15 cellular contexts compared by ENCODE assay signal in genomic region chr16:17166095-17166494, GRCh38.
DNase-seq lines count a peak whose midpoint lies in the region; ATAC-seq, FAIRE-seq and TF ChIP-seq lines count a peak whose summit lies in the region.
"Had no signal": no experiment of that assay in that cellular context is flagged by ENCODE, and none has a peak within 500 bp of the region (broad histone marks: within the 10 kb centered on the region; RNA-seq: fewer than 3 reads in every experiment).

No MANE protein-coding gene starts in this region.

- intact Hi-C loops in sigmoid colon (cut with DNase I) = no loop called here

- no peak for DNase-seq in A549 (ENCODE audit: low read depth in 1 of 2, low spot score in 1 of 2)
- peak; percentile 5 for DNase-seq in GM23248
- peak; percentile 31 for DNase-seq in WTC11 (ENCODE audit: low spot score)
- DNase-seq in fibroblast of the aortic adventitia (ENCODE audit: low read depth) = peak; percentile 23
- no peak for DNase-seq in Peyer's patch
- DNase-seq in SW 1271 (lab: John Stamatoyannopoulos, UW) = no peak
- no peak for DNase-seq in sigmoid colon
- DNase-seq: Calu3; CD4-positive, alpha-beta T cell; GDM1; NCI-H1436 treated with DMSO at 0.1 percent for 48 hours; NCI-H2081; NCI-H510A treated with DMSO at 0.1 percent for 48 hours; RPMI8226 had no signal

- 6% methylated on average over 3 of the region's 4 CpGs for WGBS in A549 (ENCODE audit: missing lambda C conversion rate)
- 85 to 88% methylated on average over 4 of the region's 4 CpGs for WGBS in GM23248 (ENCODE audit: low coverage in 1 of 2, low lambda C conversion rate in 2 of 2, missing lambda C conversion rate in 2 of 2), 2 experiments
- 95 to 96% methylated on average over 4 of the region's 4 CpGs for WGBS in sigmoid colon, 2 donors

- no peak overlapping the region for H3K9ac ChIP-seq in GM23248

- no peaks in the 10 kb centered on the region for H3K4me1 ChIP-seq in A549
- no peaks in the 10 kb centered on the region for H3K4me1 ChIP-seq in GM23248 (ENCODE audit: insufficient read depth)
- H3K4me1 ChIP-seq in Peyer's patch = no peaks in the 10 kb centered on the region
- peaks cover 0 to under 1% (median under 1%) of the 10 kb centered on the region in 4 donors for H3K4me1 ChIP-seq in sigmoid colon

- peaks cover 10% of the 10 kb centered on the region for H3K4me1 Mint-ChIP-seq in WTC11

- no peaks in the 10 kb centered on the region for H3K79me2 ChIP-seq in GM23248 (ENCODE audit: insufficient read depth)

- no peaks in the 10 kb centered on the region for H3K9me3 ChIP-seq in A549
- H3K9me3 ChIP-seq in GM23248 (ENCODE audit: low read depth) = no peaks in the 10 kb centered on the region
- H3K9me3 ChIP-seq in Peyer's patch = no peaks in the 10 kb centered on the region
- no peaks in the 10 kb centered on the region for H3K9me3 ChIP-seq in sigmoid colon

- CTCF ChIA-PET in A549 (lab: Yijun Ruan, JAX) = no interaction called here
- CTCF ChIA-PET in WTC11 (lab: Charles Lee) = interaction anchor here (1.6 kb wide), 1 partner anchor 12 kb away, joined by 3 read pairs; no protein-coding TSS in a partner anchor

- POLR2A ChIA-PET in A549 (lab: Yijun Ruan, JAX) = no interaction called here
- POLR2A ChIA-PET in WTC11 (lab: Charles Lee) = no interaction called here

- FAIRE-seq in A549 (lab: Jason Lieb, UNC) = no peak

- ATAC-seq in A549 (no peak), WTC11 (peak; percentile 32; the same call in 1 of the 2 replicates), HG03045 (IDR thresholded peaks at IDR 0.05; ENCODE audit: unreplicated experiment) (no peak)

- H3K27ac ChIP-seq in A549 = no peak overlapping the region
- H3K27ac ChIP-seq in GM23248 = no peak overlapping the region
- H3K27ac ChIP-seq in Peyer's patch = no peak overlapping the region
- H3K27ac ChIP-seq in sigmoid colon = no peak overlapping the region

- no peak overlapping the region for H2AFZ ChIP-seq in GM23248

- peaks cover 10% of the 10 kb centered on the region; the same call in 1 of the 2 replicates for H3F3A ChIP-seq in GM23248 (ENCODE audit: insufficient read depth)

- no peaks in the 10 kb centered on the region for H3K9me2 ChIP-seq in GM23248 (ENCODE audit: insufficient read depth)

- in situ Hi-C loops in GM23248 (cut with MboI) = loop anchor here (25.0 kb wide), 1 partner anchor 96 kb away; no protein-coding TSS in a partner anchor

- peaks cover 4% of the 10 kb centered on the region; the same call in 1 of the 2 replicates for H3K36me3 Mint-ChIP-seq in WTC11

- no peaks in the 10 kb centered on the region for H3K27me3 Mint-ChIP-seq in WTC11 (ENCODE audit: low read depth)
- H3K27me3 Mint-ChIP-seq: CD4-positive, alpha-beta T cell had no signal

- H3K9me3 Mint-ChIP-seq in WTC11 = peaks cover 4% of the 10 kb centered on the region
- H3K9me3 Mint-ChIP-seq: CD4-positive, alpha-beta T cell had no signal

- H3K27me3 ChIP-seq in GM23248 (replicated peaks; ENCODE audit: insufficient read depth) = no peaks in the 10 kb centered on the region
- H3K27me3 ChIP-seq in Peyer's patch = no peaks in the 10 kb centered on the region
- H3K27me3 ChIP-seq in sigmoid colon = no peaks in the 10 kb centered on the region

- H4K20me1 ChIP-seq in GM23248 (ENCODE audit: insufficient read depth) = no peaks in the 10 kb centered on the region

- H3K4me3 Mint-ChIP-seq in WTC11 = no peak overlapping the region
- H3K4me3 Mint-ChIP-seq: CD4-positive, alpha-beta T cell had no signal

- H3K4me3 ChIP-seq in A549 (no peak overlapping the region), GM23248 (no peak overlapping the region), fibroblast of the aortic adventitia (ENCODE audit: low read depth, low read length) (no peak overlapping the region), Peyer's patch (no peak overlapping the region), sigmoid colon (no peak overlapping the region)

- TF ChIP-seq POLR2A in A549 (IDR thresholded peaks at IDR 0.05; ENCODE audit: low read length) (no peak), Peyer's patch (IDR thresholded peaks at IDR 0.05) (no peak), sigmoid colon (IDR thresholded peaks at IDR 0.05) (no peak)

- no peak for TF ChIP-seq RAD21 in A549 (conservative IDR thresholded peaks at IDR 0.05 in 1 of 2, IDR thresholded peaks at IDR 0.05 in 1 of 2)

- TF ChIP-seq EP300 in A549 (IDR thresholded peaks at IDR 0.05) (no peak), sigmoid colon (IDR thresholded peaks at IDR 0.05) (no peak)

- no peak overlapping the region for H3K4me2 ChIP-seq in A549
- no peak overlapping the region for H3K4me2 ChIP-seq in GM23248 (ENCODE audit: unreplicated experiment)

- no peak for TF ChIP-seq CTCF in A549 (IDR thresholded peaks at IDR 0.05)
- TF ChIP-seq CTCF in WTC11 (IDR thresholded peaks at IDR 0.05) = no peak
- TF ChIP-seq CTCF in fibroblast of the aortic adventitia (IDR thresholded peaks at IDR 0.05; ENCODE audit: insufficient read depth, low read length) = no peak
- no peak for TF ChIP-seq CTCF in Peyer's patch (IDR thresholded peaks at IDR 0.05)
- TF ChIP-seq CTCF in sigmoid colon (IDR thresholded peaks at IDR 0.05) = no peak

- H3K27ac Mint-ChIP-seq in WTC11 = no peak overlapping the region
- H3K27ac Mint-ChIP-seq: CD4-positive, alpha-beta T cell had no signal

- H3K36me3 ChIP-seq in GM23248 (ENCODE audit: low read depth) = no peaks in the 10 kb centered on the region
- no peaks in the 10 kb centered on the region for H3K36me3 ChIP-seq in Peyer's patch
- H3K36me3 ChIP-seq in sigmoid colon = peaks cover 0 to 9% (median 3%) of the 10 kb centered on the region in 4 donors

TF ChIP-seq in A549, 52 proteins besides CTCF, POLR2A, EP300 and RAD21:
- no peak for TF ChIP-seq ZNF302 (CRISPR knock-in tag; IDR thresholded peaks at IDR 0.05)
- TF ChIP-seq GATA3 (IDR thresholded peaks at IDR 0.05; ENCODE audit: borderline replicate concordance) = no peak
- peak; percentile 68; the same call in 1 of the 2 replicates for TF ChIP-seq REST (IDR thresholded peaks at IDR 0.05)

TF ChIP-seq in WTC11, 78 proteins besides CTCF, POLR2A, EP300 and RAD21 (continues in another document):
- TF ChIP-seq ERG (CRISPR knock-in tag; IDR thresholded peaks at IDR 0.05) (no peak), ESRRA (CRISPR knock-in tag; IDR thresholded peaks at IDR 0.05; ENCODE audit: borderline replicate concordance) (peak; percentile 24; the same call in 1 of the 2 replicates), ATF6 (CRISPR knock-in tag; IDR thresholded peaks at IDR 0.05) (no peak), TEAD1 (CRISPR knock-in tag; IDR thresholded peaks at IDR 0.05) (no peak), ETV6 (CRISPR knock-in tag; IDR thresholded peaks at IDR 0.05) (no peak), ZNF219 (CRISPR knock-in tag; IDR thresholded peaks at IDR 0.05; ENCODE audit: borderline replicate concordance) (peak; percentile 94; the same call in 1 of the 2 replicates), ZBTB21 (CRISPR knock-in tag; IDR thresholded peaks at IDR 0.05; ENCODE audit: borderline replicate concordance) (0 out of 2 replicates have a peak, but pooled peaks have one; percentile 39), IRF2 (CRISPR knock-in tag; IDR thresholded peaks at IDR 0.05; ENCODE audit: borderline replicate concordance, low read depth) (peak; percentile 62; the same call in 1 of the 2 replicates), ZNF121 (CRISPR knock-in tag; IDR thresholded peaks at IDR 0.05) (0 out of 2 replicates have a peak, but pooled peaks have one; percentile 46), KAT7 (CRISPR knock-in tag; IDR thresholded peaks at IDR 0.05; ENCODE audit: borderline replicate concordance) (no peak), ZNF671 (CRISPR knock-in tag; IDR thresholded peaks at IDR 0.05) (no peak), FOXP1 (CRISPR knock-in tag; IDR thresholded peaks at IDR 0.05; ENCODE audit: borderline replicate concordance) (peak; percentile 63; the same call in 1 of the 2 replicates)
- TF ChIP-seq, protein P1, sequence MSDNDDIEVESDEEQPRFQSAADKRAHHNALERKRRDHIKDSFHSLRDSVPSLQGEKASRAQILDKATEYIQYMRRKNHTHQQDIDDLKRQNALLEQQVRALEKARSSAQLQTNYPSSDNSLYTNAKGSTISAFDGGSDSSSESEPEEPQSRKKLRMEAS (CRISPR knock-in tag; IDR thresholded peaks at IDR 0.05) = no peak

Comparison
In these comparisons a context has a peak if more than half of its experiments do, and no peak if none do; other contexts are left out.
1. DNase-seq: peak in GM23248 (single experiment), WTC11 (single experiment) and fibroblast of the aortic adventitia (single experiment); none in A549 (0 of 2), Peyer's patch (0 of 3), SW 1271 (0 of 2) and sigmoid colon (single experiment).
2. Of the 8 proteins assayed by ChIP-seq in both WTC11 and A549: peak only in WTC11: ESRRA, JUN, NR3C1 and TP53; only in A549: none; in both: none; in neither: 4.